In genomic region chr19:42217522-42218442, GRCh38 we compare ENCODE assay signal across 8 cellular contexts. TPM values are rescaled to one million over a fixed set of nuclear protein-coding genes. Genes with fewer than 3 reads are reported as not detected.
DNase-seq lines count a peak whose midpoint lies in the region; ATAC-seq and TF ChIP-seq lines count a peak whose summit lies in the region.

A gene with protein sequence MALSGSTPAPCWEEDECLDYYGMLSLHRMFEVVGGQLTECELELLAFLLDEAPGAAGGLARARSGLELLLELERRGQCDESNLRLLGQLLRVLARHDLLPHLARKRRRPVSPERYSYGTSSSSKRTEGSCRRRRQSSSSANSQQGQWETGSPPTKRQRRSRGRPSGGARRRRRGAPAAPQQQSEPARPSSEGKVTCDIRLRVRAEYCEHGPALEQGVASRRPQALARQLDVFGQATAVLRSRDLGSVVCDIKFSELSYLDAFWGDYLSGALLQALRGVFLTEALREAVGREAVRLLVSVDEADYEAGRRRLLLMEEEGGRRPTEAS (minus strand): TSS chr19:42217677. CDS start chr19:42217007, 670 bp downstream.

- H3K36me3 Mint-ChIP-seq in nephron progenitor cell (ENCODE audit: low read depth): peaks cover 37% of the 10 kb centered on the region

- H3K4me3 Mint-ChIP-seq in nephron progenitor cell: peak within 1 kb of the TSS; percentile 92
- H3K4me3 Mint-ChIP-seq in stimulated activated naive CD8-positive, alpha-beta T cell treated with anti-CD3 and anti-CD28 coated beads, Interleukin-15, amount 100 ng/mL, for 72 hours: peak within 1 kb of the TSS; percentile 92 to 93

- H3K27me3 ChIP-seq in H7 (ENCODE audit: control insufficient read depth, insufficient read depth, low read length): no peaks in the 10 kb centered on the region

- peak; percentile 99 for DNase-seq in EH (ENCODE audit: low read depth)
- peak; percentile 98 for DNase-seq in H7
- DNase-seq in M059J (ENCODE audit: low read depth): peak; percentile 98
- DNase-seq in SHP77 (lab: John Stamatoyannopoulos, UW): peak; percentile 90 to 94
- DNase-seq in activated effector memory CD4-positive, alpha-beta T cell treated with Interleukin-2 at 50 U/mL for 16 hours: peak; percentile 100
- DNase-seq in fibroblast of pulmonary artery (ENCODE audit: low read depth): peak; percentile 97
- peak; percentile 99 for DNase-seq in nephron progenitor cell
- peak; percentile 100 for DNase-seq in stimulated activated naive CD8-positive, alpha-beta T cell treated with anti-CD3 and anti-CD28 coated beads, Interleukin-15, amount 100 ng/mL, for 72 hours

- ATAC-seq in stimulated activated naive CD8-positive, alpha-beta T cell treated with anti-CD3 and anti-CD28 coated beads, Interleukin-15, amount 100 ng/mL, for 72 hours: peak; percentile 82

- TF ChIP-seq CTCF in fibroblast of pulmonary artery (IDR thresholded peaks at IDR 0.05; ENCODE audit: low read length, missing control alignments) (no peak), nephron progenitor cell (IDR thresholded peaks at IDR 0.05) (no peak)

- H3K27me3 Mint-ChIP-seq in nephron progenitor cell (ENCODE audit: low read depth, poor library complexity): peaks cover 5% of the 10 kb centered on the region
- no peaks in the 10 kb centered on the region for H3K27me3 Mint-ChIP-seq in stimulated activated naive CD8-positive, alpha-beta T cell treated with anti-CD3 and anti-CD28 coated beads, Interleukin-15, amount 100 ng/mL, for 72 hours

- H3K27ac Mint-ChIP-seq in nephron progenitor cell: peak within 1 kb of the TSS; percentile 76
- H3K27ac Mint-ChIP-seq in stimulated activated naive CD8-positive, alpha-beta T cell treated with anti-CD3 and anti-CD28 coated beads, Interleukin-15, amount 100 ng/mL, for 72 hours: peak within 1 kb of the TSS; percentile 98 to 99

- no peaks in the 10 kb centered on the region for H3K9me3 Mint-ChIP-seq in nephron progenitor cell
- H3K9me3 Mint-ChIP-seq in stimulated activated naive CD8-positive, alpha-beta T cell treated with anti-CD3 and anti-CD28 coated beads, Interleukin-15, amount 100 ng/mL, for 72 hours: no peaks in the 10 kb centered on the region

- H3K4me3 ChIP-seq in H7 (ENCODE audit: insufficient read depth, low read depth, low read length): peak within 1 kb of the TSS; percentile 90
- H3K4me3 ChIP-seq in fibroblast of pulmonary artery (replicated peaks; ENCODE audit: low read depth, low read length): peak within 1 kb of the TSS; percentile 96

- peaks cover 57% of the 10 kb centered on the region for H3K4me1 Mint-ChIP-seq in nephron progenitor cell
- peaks cover 78% of the 10 kb centered on the region for H3K4me1 Mint-ChIP-seq in stimulated activated naive CD8-positive, alpha-beta T cell treated with anti-CD3 and anti-CD28 coated beads, Interleukin-15, amount 100 ng/mL, for 72 hours

- H3K36me3 ChIP-seq in H7 (replicated peaks; ENCODE audit: control insufficient read depth, insufficient read depth, low read length): peaks cover 8% of the 10 kb centered on the region

RNA-seq across cellular contexts. Expression of the gene that starts here (rescaled TPM):
- total RNA-seq in H7 (2014; rRNA removed; shearing (Covaris generic)): 58.0 and 63.6 TPM in 2 replicates
- 27.5 and 43.8 TPM in 2 replicates for total RNA-seq in M059J (2014; rRNA removed; shearing (Covaris generic))

Comparison
In these comparisons a context has a peak if more than half of its experiments do, and no peak if none do; other contexts are left out.
1. Peak in every context shown above with its lines: DNase-seq, ATAC-seq and H3K4me3 ChIP-seq.